Comparison of ENCODE assay signal across 1 cellular context in genomic region chr3:13430411-13430875, GRCh38.
TF ChIP-seq lines count a peak whose summit lies in the region.

No MANE protein-coding gene starts in this region.

TF ChIP-seq in HepG2, 621 proteins besides CTCF, POLR2A, EP300 and RAD21:
- 0 out of 2 replicates have a peak, but pooled peaks have one; percentile 22 for TF ChIP-seq ZNF644 (CRISPR knock-in tag; IDR thresholded peaks at IDR 0.05; ENCODE audit: low read depth)
